Comparison of ENCODE assay signal across 1 cellular context in genomic region chr3:5220667-5221431, GRCh38.
TF ChIP-seq lines count a peak whose summit lies in the region.

No MANE protein-coding gene starts in this region.

TF ChIP-seq in H1, 55 proteins besides CTCF, POLR2A, EP300 and RAD21:
- peak; percentile 59; the same call in 1 of the 2 replicates for TF ChIP-seq KDM1A (IDR thresholded peaks at IDR 0.05; ENCODE audit: borderline replicate concordance, low read length)
- no peak for TF ChIP-seq SIX5 (IDR thresholded peaks at IDR 0.05; ENCODE audit: low read depth, low read length)
- TF ChIP-seq HDAC6 (IDR thresholded peaks at IDR 0.05; ENCODE audit: low read depth, low read length), result no peak
- no peak for TF ChIP-seq TBP (IDR thresholded peaks at IDR 0.05; ENCODE audit: low read depth, low read length)
- TF ChIP-seq RBBP5 (IDR thresholded peaks at IDR 0.05; ENCODE audit: borderline replicate concordance, low read depth, low read length), result no peak
